In the genomic region with DNA sequence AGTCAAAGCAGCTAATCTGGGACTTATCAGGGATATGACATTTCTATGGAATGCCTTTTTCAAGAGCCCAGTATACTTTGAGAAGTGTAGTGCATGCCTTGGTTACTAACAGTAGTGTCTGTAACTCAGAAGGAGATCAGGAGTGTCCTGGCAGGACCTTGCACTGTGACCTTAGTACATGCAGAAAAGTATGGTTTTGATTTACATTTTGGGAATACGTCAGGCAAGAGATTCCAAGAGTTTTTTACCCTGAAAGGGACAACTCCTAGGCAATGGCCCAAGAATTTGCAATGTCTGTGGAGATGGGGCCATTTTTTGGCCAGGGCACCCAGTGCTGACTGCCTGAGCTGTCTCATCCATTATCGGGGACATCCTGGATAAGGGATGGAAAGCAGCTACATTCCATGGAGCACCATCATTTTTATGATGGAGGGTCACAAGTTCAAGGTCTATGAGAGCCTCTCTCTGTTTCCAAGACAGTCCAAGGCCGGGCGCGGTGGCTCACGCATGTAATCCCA, we compare ENCODE assay signal across 15 cellular contexts.
DNase-seq lines count a peak whose midpoint lies in the region; ATAC-seq, FAIRE-seq and TF ChIP-seq lines count a peak whose summit lies in the region.
"Had no signal": no experiment of that assay in that cellular context is flagged by ENCODE, and none has a peak within 500 bp of the region (broad histone marks: within the 10 kb centered on the region; RNA-seq: fewer than 3 reads in every experiment).

No MANE protein-coding gene starts in this region.

- no peak for FAIRE-seq in GM19239 (lab: Jason Lieb, UNC)

- H3K9me3 Mint-ChIP-seq in HFFc6: no peaks in the 10 kb centered on the region
- H3K9me3 Mint-ChIP-seq: activated T-cell treated with anti-CD3 and anti-CD28 coated beads, Interleukin-2, amount 50 U/mL, for 24 hours; CD8-positive, alpha-beta T cell; memory B cell had no signal

- DNase-seq in HFFc6 (peak; percentile 91), cardiac fibroblast (ENCODE audit: low read depth in 2 of 2) (peak; percentile 15 to 93), mesenchymal stem cell (peak; percentile 58), thoracic aorta (ENCODE audit: low spot score) (no peak), GM19238 (ENCODE audit: insufficient read length, low spot score) (no peak), GM19239 (ENCODE audit: insufficient read length, low spot score) (no peak)
- DNase-seq: activated CD4-positive, alpha-beta T cell treated with anti-CD3 and anti-CD28 coated beads for 4 hours; activated T-cell treated with anti-CD3 and anti-CD28 coated beads, Interleukin-2, amount 50 U/mL, for 24 hours; CD8-positive, alpha-beta T cell; colonic mucosa; NCI-H1048; NCI-H2171; substantia nigra had no signal

- peak overlapping the region; percentile 50 for H3K4me3 Mint-ChIP-seq in HFFc6
- H3K4me3 Mint-ChIP-seq: activated T-cell treated with anti-CD3 and anti-CD28 coated beads, Interleukin-2, amount 50 U/mL, for 24 hours; CD8-positive, alpha-beta T cell; memory B cell had no signal

- no peak overlapping the region for H3K4ac ChIP-seq in mesenchymal stem cell (ENCODE audit: low read depth in 1 of 2, low read length in 2 of 2)

- no peak overlapping the region for H2AFZ ChIP-seq in mesenchymal stem cell (ENCODE audit: low read depth, low read length)

- no peak overlapping the region for H2AK5ac ChIP-seq in mesenchymal stem cell (ENCODE audit: low read length, severe bottlenecking)

- H2BK5ac ChIP-seq in mesenchymal stem cell (ENCODE audit: low read depth, low read length, poor library complexity, severe bottlenecking): no peak overlapping the region

- H3K4me2 ChIP-seq in mesenchymal stem cell (ENCODE audit: low read length, poor library complexity, severe bottlenecking): no peak overlapping the region

- H3K23ac ChIP-seq in mesenchymal stem cell (ENCODE audit: low read length in 2 of 2): no peak overlapping the region

- H3K9me3 ChIP-seq in mesenchymal stem cell (ENCODE audit: control insufficient read depth, low read length) (no peaks in the 10 kb centered on the region), thoracic aorta (no peaks in the 10 kb centered on the region)
- H3K9me3 ChIP-seq: colonic mucosa had no signal

- no peak overlapping the region for H4K8ac ChIP-seq in mesenchymal stem cell (ENCODE audit: low read length)

- H3K4me1 ChIP-seq in mesenchymal stem cell (ENCODE audit: control insufficient read depth, insufficient read depth, low read depth, low read length) (peaks cover 2% of the 10 kb centered on the region), thoracic aorta (ENCODE audit: control insufficient read depth in 1 of 2, low read depth in 2 of 2) (peaks cover 0 to 26% of the 10 kb centered on the region in 2 donors)
- H3K4me1 ChIP-seq: colonic mucosa had no signal

- H3K27ac ChIP-seq in mesenchymal stem cell (ENCODE audit: low read length, poor library complexity, severe bottlenecking) (no peak overlapping the region), thoracic aorta (peak overlapping the region; percentile 3 to 39)
- H3K27ac ChIP-seq: colonic mucosa had no signal

- H3K4me1 Mint-ChIP-seq in HFFc6 (ENCODE audit: low read depth): peaks cover 52% of the 10 kb centered on the region
- H3K4me1 Mint-ChIP-seq: memory B cell had no signal

- H3K36me3 Mint-ChIP-seq in HFFc6 (ENCODE audit: low read depth): no peaks in the 10 kb centered on the region
- H3K36me3 Mint-ChIP-seq: CD8-positive, alpha-beta T cell; memory B cell had no signal

- H2BK12ac ChIP-seq in mesenchymal stem cell (ENCODE audit: low read length in 2 of 2): no peak overlapping the region

- WGBS in mesenchymal stem cell: 78% methylated on average over 6 of the region's 6 CpGs

- H2BK15ac ChIP-seq in mesenchymal stem cell (ENCODE audit: low read depth, poor library complexity, severe bottlenecking): no peak overlapping the region

- H3K27ac Mint-ChIP-seq in HFFc6: peak overlapping the region; percentile 79
- H3K27ac Mint-ChIP-seq: activated T-cell treated with anti-CD3 and anti-CD28 coated beads, Interleukin-2, amount 50 U/mL, for 24 hours; CD8-positive, alpha-beta T cell; memory B cell had no signal

- no peak overlapping the region for H3K14ac ChIP-seq in mesenchymal stem cell (ENCODE audit: low read length in 2 of 2)

- no peaks in the 10 kb centered on the region for H3K79me1 ChIP-seq in mesenchymal stem cell (replicated peaks; ENCODE audit: low read length, poor library complexity, severe bottlenecking)

- H3K18ac ChIP-seq in mesenchymal stem cell (ENCODE audit: low read depth in 1 of 2, low read length in 2 of 2): no peak overlapping the region

- no peak for ATAC-seq in thoracic aorta (ENCODE audit: insufficient number of reproducible peaks, low FRiP score, low read depth)
- ATAC-seq in HG02763 (IDR thresholded peaks at IDR 0.05; ENCODE audit: unreplicated experiment): no peak
- ATAC-seq: CD8-positive, alpha-beta T cell had no signal

- no peak overlapping the region for H2BK120ac ChIP-seq in mesenchymal stem cell (ENCODE audit: low read depth, low read length)

- H3K36me3 ChIP-seq in mesenchymal stem cell (ENCODE audit: control insufficient read depth in 1 of 2, insufficient read depth in 2 of 2, low read depth in 1 of 2, low read length in 2 of 2) (no peaks in the 10 kb centered on the region), thoracic aorta (no peaks in the 10 kb centered on the region)
- H3K36me3 ChIP-seq: colonic mucosa had no signal

- TF ChIP-seq CTCF in HFFc6 (IDR thresholded peaks at IDR 0.05) (no peak), cardiac fibroblast (IDR thresholded peaks at IDR 0.05; ENCODE audit: low read depth, low read length) (no peak), thoracic aorta (IDR thresholded peaks at IDR 0.05) (no peak)

- H3K27me3 Mint-ChIP-seq in HFFc6 (ENCODE audit: insufficient read depth): no peaks in the 10 kb centered on the region; the same call in 1 of the 2 replicates

- H4K91ac ChIP-seq in mesenchymal stem cell (ENCODE audit: low read length): no peak overlapping the region

- no peak overlapping the region for H3K9ac ChIP-seq in mesenchymal stem cell (ENCODE audit: low read length)

- no peak overlapping the region for H3K4me3 ChIP-seq in cardiac fibroblast (replicated peaks in 1 of 2; ENCODE audit: low read depth in 2 of 2, low read length in 2 of 2)
- no peak overlapping the region for H3K4me3 ChIP-seq in mesenchymal stem cell (ENCODE audit: insufficient read depth in 1 of 2, low read depth in 1 of 2, low read length in 2 of 2)
- no peak overlapping the region for H3K4me3 ChIP-seq in thoracic aorta
- H3K4me3 ChIP-seq: colonic mucosa had no signal

- H3K27me3 ChIP-seq in mesenchymal stem cell (ENCODE audit: control insufficient read depth in 1 of 2, insufficient read depth in 1 of 2, low read length in 2 of 2) (no peaks in the 10 kb centered on the region), thoracic aorta (replicated peaks; ENCODE audit: insufficient read depth) (no peaks in the 10 kb centered on the region)
- H3K27me3 ChIP-seq: colonic mucosa had no signal

Comparison
In these comparisons a context has a peak if more than half of its experiments do, and no peak if none do; other contexts are left out.
1. DNase-seq: peak in HFFc6 (single experiment), cardiac fibroblast (2 of 2) and mesenchymal stem cell (single experiment); none in thoracic aorta (single experiment), GM19238 (single experiment) and GM19239 (single experiment).